In genomic region chr1:150072959-150073358, GRCh38 we compare ENCODE assay signal across 8 cellular contexts. TPM values are rescaled to one million over a fixed set of nuclear protein-coding genes. Genes with fewer than 3 reads are reported as not detected.
DNase-seq lines count a peak whose midpoint lies in the region; TF ChIP-seq lines count a peak whose summit lies in the region.

No MANE protein-coding gene starts in this region.

- H3K4me2 ChIP-seq in smooth muscle cell = no peak overlapping the region

- no peak overlapping the region for H2AFZ ChIP-seq in smooth muscle cell (ENCODE audit: low read depth)

- peak; percentile 26 for TF ChIP-seq CTCF in endothelial cell (IDR thresholded peaks at IDR 0.05; ENCODE audit: unreplicated experiment)
- peak; percentile 44 for TF ChIP-seq CTCF in smooth muscle cell (IDR thresholded peaks at IDR 0.05; ENCODE audit: borderline replicate concordance, insufficient read depth, poor library complexity, severe bottlenecking)
- TF ChIP-seq CTCF in lower leg skin (IDR thresholded peaks at IDR 0.05) = no peak

- peaks cover 51% of the 10 kb centered on the region for H3K4me1 Mint-ChIP-seq in activated naive CD4-positive, alpha-beta T cell treated with anti-CD3 and anti-CD28 coated beads, Interleukin-2, amount 10 ng/mL, durations not matched to agents 7 days and 5 days
- H3K4me1 Mint-ChIP-seq in endothelial cell (ENCODE audit: unreplicated experiment) = peaks cover 7% of the 10 kb centered on the region

- H3K27ac Mint-ChIP-seq in activated naive CD4-positive, alpha-beta T cell treated with anti-CD3 and anti-CD28 coated beads, Interleukin-2, amount 10 ng/mL, durations not matched to agents 7 days and 5 days = peak overlapping the region; percentile 46
- H3K27ac Mint-ChIP-seq in endothelial cell (ENCODE audit: unreplicated experiment) = no peak overlapping the region

- H4K20me1 ChIP-seq in smooth muscle cell (ENCODE audit: low read depth) = no peaks in the 10 kb centered on the region

- no peak overlapping the region for H3K27ac ChIP-seq in smooth muscle cell (ENCODE audit: low read depth)

- no peak overlapping the region for H3K4me3 Mint-ChIP-seq in activated naive CD4-positive, alpha-beta T cell treated with anti-CD3 and anti-CD28 coated beads, Interleukin-2, amount 10 ng/mL, durations not matched to agents 7 days and 5 days
- H3K4me3 Mint-ChIP-seq in endothelial cell (ENCODE audit: unreplicated experiment) = no peak overlapping the region

- peaks cover 28% of the 10 kb centered on the region for H3K36me3 ChIP-seq in smooth muscle cell (ENCODE audit: low read depth)

- peaks cover 13% of the 10 kb centered on the region for H3K79me2 ChIP-seq in smooth muscle cell (ENCODE audit: low read depth)

- H3K36me3 Mint-ChIP-seq in activated naive CD4-positive, alpha-beta T cell treated with anti-CD3 and anti-CD28 coated beads, Interleukin-2, amount 10 ng/mL, durations not matched to agents 7 days and 5 days = peaks cover 39% of the 10 kb centered on the region
- peaks cover 9% of the 10 kb centered on the region for H3K36me3 Mint-ChIP-seq in endothelial cell (ENCODE audit: low read depth, unreplicated experiment)

- no peaks in the 10 kb centered on the region for H3K9me3 ChIP-seq in smooth muscle cell (replicated peaks; ENCODE audit: low read depth)

- DNase-seq in activated naive CD4-positive, alpha-beta T cell treated with anti-CD3 and anti-CD28 coated beads, Interleukin-2, amount 10 ng/mL, durations not matched to agents 7 days and 5 days = no peak
- DNase-seq in activated naive CD4-positive, alpha-beta T cell (lab: John Stamatoyannopoulos, UW) = no peak
- DNase-seq in NCI-H748 treated with DMSO at 0.1 percent for 48 hours (lab: John Stamatoyannopoulos, UW) (peak; percentile 17), endothelial cell (ENCODE audit: low spot score) (no peak), smooth muscle cell (lab: John Stamatoyannopoulos, UW; ENCODE audit: unreplicated experiment) (no peak), lower leg skin (ENCODE audit: low spot score in 2 of 2) (no peak)
- DNase-seq in stimulated activated CD4-positive, alpha-beta T cell treated with anti-CD3 and anti-CD28 coated beads, Interleukin-2, amount 100 ng/mL, for 48 hours = no peak
- no peak for DNase-seq in stimulated activated CD4-positive, alpha-beta T cell treated with anti-CD3 and anti-CD28 coated beads, Interleukin-15, amount 100 ng/mL, for 24 hours

- H3K27me3 Mint-ChIP-seq in activated naive CD4-positive, alpha-beta T cell treated with anti-CD3 and anti-CD28 coated beads, Interleukin-2, amount 10 ng/mL, durations not matched to agents 7 days and 5 days = no peaks in the 10 kb centered on the region
- no peaks in the 10 kb centered on the region for H3K27me3 Mint-ChIP-seq in endothelial cell (ENCODE audit: unreplicated experiment)

- TF ChIP-seq POLR2A in lower leg skin (IDR thresholded peaks at IDR 0.05) = no peak

- peaks cover 6% of the 10 kb centered on the region for H3K4me1 ChIP-seq in smooth muscle cell (ENCODE audit: low read depth)

- no peaks in the 10 kb centered on the region for H3K9me3 Mint-ChIP-seq in activated naive CD4-positive, alpha-beta T cell treated with anti-CD3 and anti-CD28 coated beads, Interleukin-2, amount 10 ng/mL, durations not matched to agents 7 days and 5 days
- H3K9me3 Mint-ChIP-seq in endothelial cell (ENCODE audit: unreplicated experiment) = no peaks in the 10 kb centered on the region

- no peak overlapping the region for H3K9ac ChIP-seq in smooth muscle cell (ENCODE audit: low read depth)

- H3K4me3 ChIP-seq in smooth muscle cell (no peak overlapping the region), lower leg skin (ENCODE audit: low read depth, poor library complexity, severe bottlenecking) (no peak overlapping the region)

- WGBS in smooth muscle cell (ENCODE audit: low lambda C conversion rate) = 89% methylated on average over 3 of the region's 3 CpGs
- WGBS in lower leg skin, 2 donors = 63 to 65% methylated on average over 3 of the region's 3 CpGs

- H3K27me3 ChIP-seq in smooth muscle cell (ENCODE audit: low read depth) = no peaks in the 10 kb centered on the region

- intact Hi-C loops in lower leg skin (cut with DNase I; ENCODE audit: low total_unique reads) = no loop called here

- no peaks in the 10 kb centered on the region for H3F3A ChIP-seq in smooth muscle cell (ENCODE audit: low read depth)

- CTCF ChIA-PET in activated naive CD4-positive, alpha-beta T cell treated with anti-CD3 and anti-CD28 coated beads, Interleukin-2, amount 10 ng/mL, durations not matched to agents 7 days and 5 days (lab: Charles Lee) = interaction anchor here (0.9 to 7.5 kb wide), 8 partner anchors 22 to 114 kb away, joined by 3 to 233 read pairs (median 5); no protein-coding TSS in a partner anchor

RNA-seq across cellular contexts. Expression of gene VPS45, which starts 5.4 kb away (rescaled TPM):
- 32.5 TPM for total RNA-seq in endothelial cell (ENCODE audit: unreplicated experiment)
- 44.7 and 49.6 TPM in 2 replicates for total RNA-seq in smooth muscle cell
- polyA plus RNA-seq in smooth muscle cell = 28.6 and 30.2 TPM in 2 replicates
- total RNA-seq in lower leg skin = 10 to 100 TPM; 27.7 to 30.9 (median 29.3) TPM

Comparison
In these comparisons a context has a peak if more than half of its experiments do, and no peak if none do; other contexts are left out.
1. CTCF ChIP-seq: peak in endothelial cell (single experiment) and smooth muscle cell (single experiment); none in lower leg skin (0 of 3).